ENCODE assay signal across 13 cellular contexts in genomic region chr20:50728981-50729874, GRCh38. TPM values are rescaled to one million over a fixed set of nuclear protein-coding genes. Genes with fewer than 3 reads are reported as not detected.
DNase-seq lines count a peak whose midpoint lies in the region; ATAC-seq, FAIRE-seq and TF ChIP-seq lines count a peak whose summit lies in the region.
"Had no signal": no experiment of that assay in that cellular context is flagged by ENCODE, and none has a peak within 500 bp of the region (broad histone marks: within the 10 kb centered on the region; RNA-seq: fewer than 3 reads in every experiment).

No MANE protein-coding gene starts in this region.

- H3K9me3 ChIP-seq in AG04450 (ENCODE audit: control insufficient read depth, insufficient read depth, low read length) = no peaks in the 10 kb centered on the region
- no peaks in the 10 kb centered on the region for H3K9me3 ChIP-seq in endothelial cell of umbilical vein (replicated peaks; ENCODE audit: control insufficient read depth, insufficient read depth, low read length)
- H3K9me3 ChIP-seq: uterus had no signal

- H3K4me3 Mint-ChIP-seq in natural killer cell = peak overlapping the region; percentile 35

- POLR2A ChIA-PET in AG04450 (lab: Yijun Ruan, JAX) = interaction anchor here (0.5 kb wide), 1 partner anchor 107 kb away, joined by 3 read pairs; no protein-coding TSS in a partner anchor
- POLR2A ChIA-PET in endothelial cell of umbilical vein (lab: Charles Lee) = no interaction called here

- H3K27me3 Mint-ChIP-seq in natural killer cell (ENCODE audit: low read depth in 2 of 2) = peaks cover 0 to 6% of the 10 kb centered on the region in 2 donors
- H3K27me3 Mint-ChIP-seq: activated naive CD4-positive, alpha-beta T cell treated with anti-CD3 and anti-CD28 coated beads, Interleukin-2, amount 50 U/mL, for 24 hours had no signal

- H3K9me1 ChIP-seq in endothelial cell of umbilical vein (replicated peaks; ENCODE audit: control insufficient read depth, extremely low read depth, insufficient read depth, low read length) = no peaks in the 10 kb centered on the region

- dilution Hi-C loops in endothelial cell of umbilical vein (cut with MboI; ENCODE audit: extremely low pct_ligation_motif_present, low sequenced_read_pairs) = no loop called here

- TF ChIP-seq RAD21 in Ishikawa (IDR thresholded peaks at IDR 0.05; ENCODE audit: low read depth) = no peak

- no peaks in the 10 kb centered on the region for H3K9me3 Mint-ChIP-seq in natural killer cell
- H3K9me3 Mint-ChIP-seq: activated naive CD4-positive, alpha-beta T cell treated with anti-CD3 and anti-CD28 coated beads, Interleukin-2, amount 50 U/mL, for 24 hours had no signal

- no peak for FAIRE-seq in endothelial cell of umbilical vein (lab: Jason Lieb, UNC)

- no peaks in the 10 kb centered on the region for H3K36me3 Mint-ChIP-seq in natural killer cell
- H3K36me3 Mint-ChIP-seq: activated naive CD4-positive, alpha-beta T cell treated with anti-CD3 and anti-CD28 coated beads, Interleukin-2, amount 50 U/mL, for 24 hours; CD14-positive monocyte had no signal

- H3K27ac ChIP-seq in AG04450 (ENCODE audit: low read depth, low read length) (peak overlapping the region; percentile 21), endothelial cell of umbilical vein (ENCODE audit: insufficient read depth, low read depth, low read length) (no peak overlapping the region)

- H3K27me3 ChIP-seq in AG04450 (ENCODE audit: control insufficient read depth, insufficient read depth, low read length) (peaks cover 2% of the 10 kb centered on the region), endothelial cell of umbilical vein (ENCODE audit: control insufficient read depth in 2 of 2, insufficient read depth in 2 of 2, low read length in 2 of 2) (peaks cover 24 to 26% of the 10 kb centered on the region in 2 experiments)
- H3K27me3 ChIP-seq: uterus had no signal

- DNase-seq in AG04450 (ENCODE audit: low read depth, low spot score) (no peak), endothelial cell of umbilical vein (ENCODE audit: low read depth, low spot score) (no peak), natural killer cell (no peak), OCI-M2 (lab: John Stamatoyannopoulos, UW; ENCODE audit: unreplicated experiment) (no peak), HuH-7 (ENCODE audit: low spot score) (no peak), NCI-H524 treated with DMSO at 0.1 percent for 48 hours (lab: John Stamatoyannopoulos, UW) (no peak)
- DNase-seq: stimulated activated CD4-positive, alpha-beta T cell treated with anti-CD3 and anti-CD28 coated beads, Interleukin-1b, Interleukin-23, amount 100 ng/mL, for 48 hours; uterus had no signal

- TF ChIP-seq CTCF in AG04450 (IDR thresholded peaks at IDR 0.05; ENCODE audit: low read depth, low read length) (no peak), endothelial cell of umbilical vein (IDR thresholded peaks at IDR 0.05; ENCODE audit: extremely low read depth in 1 of 2, insufficient read depth in 1 of 2, low read depth in 1 of 2, low read length in 2 of 2) (no peak), natural killer cell (IDR thresholded peaks at IDR 0.05) (no peak)

- intact Hi-C loops in endothelial cell of umbilical vein (cut with micrococcal nuclease) = no loop called here
- intact Hi-C loops in natural killer cell (cut with micrococcal nuclease) = no loop called here

- no peak overlapping the region for H3K9ac ChIP-seq in endothelial cell of umbilical vein (replicated peaks; ENCODE audit: extremely low read depth, insufficient read depth, low read length)

- CTCF ChIA-PET in AG04450 (lab: Charles Lee) = interaction anchor here (1.3 to 2.2 kb wide), 3 partner anchors 15 to 93 kb away, joined by 5 to 9 read pairs (median 9); no protein-coding TSS in a partner anchor
- CTCF ChIA-PET in endothelial cell of umbilical vein (lab: Charles Lee) = interaction anchor here (0.6 to 3.4 kb wide), 4 partner anchors 15 to 765 kb away, joined by 3 to 25 read pairs (median 4); no protein-coding TSS in a partner anchor

- no peak overlapping the region for H3K4me2 ChIP-seq in endothelial cell of umbilical vein (ENCODE audit: insufficient read depth, low read length)

- H3K27ac Mint-ChIP-seq in natural killer cell = no peak overlapping the region
- H3K27ac Mint-ChIP-seq: activated naive CD4-positive, alpha-beta T cell treated with anti-CD3 and anti-CD28 coated beads, Interleukin-2, amount 50 U/mL, for 24 hours; CD14-positive monocyte had no signal

- no peak for TF ChIP-seq POLR2A in endothelial cell of umbilical vein (IDR thresholded peaks at IDR 0.05; ENCODE audit: low read depth, low read length)

- no peak for TF ChIP-seq EP300 in Ishikawa (IDR thresholded peaks at IDR 0.05; ENCODE audit: borderline replicate concordance)

- no TSS peak for BruUV-seq in endothelial cell of umbilical vein (replicated peaks; lab: Mats Ljungman, UMichigan)

- H3K4me1 ChIP-seq in endothelial cell of umbilical vein (ENCODE audit: control insufficient read depth, extremely low read depth, insufficient read depth, low read length) = no peaks in the 10 kb centered on the region

- H2AFZ ChIP-seq in endothelial cell of umbilical vein (ENCODE audit: low read depth, low read length) = no peak overlapping the region

- peaks cover 7 to 14% of the 10 kb centered on the region in 2 donors for H3K4me1 Mint-ChIP-seq in natural killer cell

- ATAC-seq in natural killer cell (no peak), HG03280 (IDR thresholded peaks at IDR 0.05; ENCODE audit: unreplicated experiment) (no peak)

- no peak overlapping the region for H3K4me3 ChIP-seq in AG04450 (ENCODE audit: low read depth, low read length)
- no peak overlapping the region for H3K4me3 ChIP-seq in endothelial cell of umbilical vein (replicated peaks in 1 of 3; ENCODE audit: insufficient read depth in 1 of 3, low read depth in 1 of 3, low read length in 3 of 3)
- H3K4me3 ChIP-seq: uterus had no signal

- no peaks in the 10 kb centered on the region for H4K20me1 ChIP-seq in endothelial cell of umbilical vein (replicated peaks; ENCODE audit: control insufficient read depth, extremely low read depth, insufficient read depth, low read length)

- H3K36me3 ChIP-seq in endothelial cell of umbilical vein (ENCODE audit: control insufficient read depth in 2 of 2, extremely low read depth in 1 of 2, insufficient read depth in 2 of 2, low read length in 2 of 2) = no peaks in the 10 kb centered on the region
- H3K36me3 ChIP-seq: uterus had no signal

- H3K79me2 ChIP-seq in endothelial cell of umbilical vein (ENCODE audit: control insufficient read depth, insufficient read depth, low read length) = no peaks in the 10 kb centered on the region

TF ChIP-seq in Ishikawa, 13 proteins besides CTCF, POLR2A, EP300 and RAD21:
- TF ChIP-seq TEAD4 (IDR thresholded peaks at IDR 0.05) = peak; percentile 39
- TF ChIP-seq TAF1 (IDR thresholded peaks at IDR 0.05; ENCODE audit: low read depth) = no peak

TF ChIP-seq in endothelial cell of umbilical vein, 7 proteins besides CTCF, POLR2A, EP300 and RAD21:
- TF ChIP-seq POLR2AphosphoS5 (IDR thresholded peaks at IDR 0.05; ENCODE audit: insufficient read depth, low read depth, low read length) = no peak
- TF ChIP-seq JUN (IDR thresholded peaks at IDR 0.05; ENCODE audit: borderline replicate concordance, insufficient read depth, insufficient read length, low read depth) = peak; percentile 53

RNA-seq across cellular contexts. Expression of gene PARD6B, which starts 2.2 kb away (rescaled TPM):
- polyA plus RNA-seq in AG04450 (2011; rRNA removed) = 0.61 and 0.71 TPM in 2 replicates
- 1.7 TPM in 2 replicates for polyA minus RNA-seq in AG04450 (2011; rRNA and poly(A)+ RNA removed)
- 0.07 TPM in 1 of 2 replicates, not detected in the other for total RNA-seq in endothelial cell of umbilical vein
- 0.03 TPM in 1 of 2 replicates, not detected in the other for polyA plus RNA-seq in endothelial cell of umbilical vein
- polyA plus RNA-seq in endothelial cell of umbilical vein (2011; cell fraction: cytosol; rRNA removed) = not detected in 2 replicates
- 0.03 TPM in 1 of 2 replicates, not detected in the other for polyA plus RNA-seq in endothelial cell of umbilical vein (2011; cell fraction: nucleus; rRNA removed)
- polyA plus RNA-seq in endothelial cell of umbilical vein (2012) = 0.04 TPM in 1 of 2 replicates, not detected in the other
- polyA minus RNA-seq in endothelial cell of umbilical vein = 0.10 TPM in 1 of 2 replicates, not detected in the other
- 4.0 TPM for polyA minus RNA-seq in endothelial cell of umbilical vein (2011; cell fraction: cytosol; rRNA and poly(A)+ RNA removed)
- 0.10 TPM in 1 of 2 replicates, not detected in the other for polyA minus RNA-seq in endothelial cell of umbilical vein (2011; cell fraction: nucleus; rRNA and poly(A)+ RNA removed)
- 1 to 10 TPM; 1.5 to 5.0 (median 4.1) TPM for total RNA-seq in natural killer cell

RNA-seq across cellular contexts. Expression of gene RIPOR3, which starts 37.9 kb away (rescaled TPM):
- polyA plus RNA-seq in AG04450 (2011; rRNA removed) = 11.5 and 15.2 TPM in 2 replicates
- polyA minus RNA-seq in AG04450 (2011; rRNA and poly(A)+ RNA removed) = 10.5 and 15.1 TPM in 2 replicates
- total RNA-seq in endothelial cell of umbilical vein = not detected in 2 replicates
- polyA plus RNA-seq in endothelial cell of umbilical vein = not detected in 2 replicates
- not detected in 2 replicates for polyA plus RNA-seq in endothelial cell of umbilical vein (2011; cell fraction: cytosol; rRNA removed)
- polyA plus RNA-seq in endothelial cell of umbilical vein (2011; cell fraction: nucleus; rRNA removed) = not detected in 2 replicates
- 0.32 and 0.52 TPM in 2 replicates for polyA plus RNA-seq in endothelial cell of umbilical vein (2012)
- 0.12 and 0.62 TPM in 2 replicates for polyA minus RNA-seq in endothelial cell of umbilical vein
- not detected for polyA minus RNA-seq in endothelial cell of umbilical vein (2011; cell fraction: cytosol; rRNA and poly(A)+ RNA removed)
- polyA minus RNA-seq in endothelial cell of umbilical vein (2011; cell fraction: nucleus; rRNA and poly(A)+ RNA removed) = not detected in 2 replicates
- total RNA-seq in natural killer cell = under 1 TPM in 1 of 3 donors, not detected in 2; 0.45 TPM
- total RNA-seq: T-helper 2 cell treated with Interferon-gamma antibody and Interleukin-4, amounts not matched to agents 100 ng/mL and 5 ng/mL, for 36 hours had no signal
- polyA plus RNA-seq: CD14-positive monocyte had no signal
